Comparison of ENCODE assay signal across 12 cellular contexts in the genomic region with DNA sequence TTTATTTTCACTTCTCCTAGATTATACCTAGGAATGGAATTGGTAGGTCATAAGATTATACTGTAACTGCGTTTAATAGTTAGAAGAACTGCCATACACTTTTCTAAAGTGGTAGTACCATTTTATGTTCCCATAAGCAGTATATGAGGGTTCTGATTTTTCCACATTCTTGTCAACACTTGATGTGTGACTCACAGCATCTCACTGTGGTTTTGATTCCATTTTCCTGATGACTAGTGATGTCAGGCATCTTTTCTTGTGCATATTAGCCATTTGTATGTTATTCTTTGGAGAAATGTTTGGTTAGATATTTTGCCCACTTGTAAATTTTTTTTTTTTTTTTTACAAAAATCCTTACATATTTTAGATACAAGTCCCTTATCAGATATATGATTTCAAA. TPM values are rescaled to one million over a fixed set of nuclear protein-coding genes. Genes with fewer than 3 reads are reported as not detected.
DNase-seq lines count a peak whose midpoint lies in the region; ATAC-seq lines count a peak whose summit lies in the region.
"Had no signal": no experiment of that assay in that cellular context is flagged by ENCODE, and none has a peak within 500 bp of the region (broad histone marks: within the 10 kb centered on the region; RNA-seq: fewer than 3 reads in every experiment).

No MANE protein-coding gene starts in this region.

- H3K4me3 ChIP-seq in neuronal stem cell (ENCODE audit: low read length in 2 of 2) = no peak overlapping the region

- H3K9me3 Mint-ChIP-seq in activated naive CD8-positive, alpha-beta T cell treated with anti-CD3 and anti-CD28 coated beads, Interleukin-2, amount 50 U/mL, for 24 hours = no peaks in the 10 kb centered on the region
- H3K9me3 Mint-ChIP-seq: CD4-positive, alpha-beta memory T cell had no signal

- H3K23ac ChIP-seq in neuronal stem cell (ENCODE audit: low read depth, low read length, poor library complexity) = no peak overlapping the region

- no peak overlapping the region for H2BK12ac ChIP-seq in neuronal stem cell (ENCODE audit: low read length)

- H3K9ac ChIP-seq in neuronal stem cell (ENCODE audit: low read depth, low read length, poor library complexity) = no peak overlapping the region

- no peak for ATAC-seq in activated naive CD8-positive, alpha-beta T cell treated with anti-CD3 and anti-CD28 coated beads, Interleukin-2, amount 50 U/mL, for 24 hours
- ATAC-seq in HG02623 (IDR thresholded peaks at IDR 0.05; ENCODE audit: unreplicated experiment) = no peak
- no peak for ATAC-seq in stimulated activated naive CD8-positive, alpha-beta T cell treated with anti-CD3 and anti-CD28 coated beads, Interleukin-15, Interleukin-2, amounts not matched to agents 100 U/mL and 50 U/mL, for 24 hours

- H2BK120ac ChIP-seq in neuronal stem cell (ENCODE audit: low read depth, low read length) = no peak overlapping the region

- no peak overlapping the region for H3K18ac ChIP-seq in neuronal stem cell (ENCODE audit: low read length)

- no peak overlapping the region for H2BK15ac ChIP-seq in neuronal stem cell (ENCODE audit: low read length)

- H2AFZ ChIP-seq in neuronal stem cell (ENCODE audit: low read length) = no peak overlapping the region

- no peak overlapping the region for H2BK5ac ChIP-seq in neuronal stem cell (ENCODE audit: low read length)

- peak overlapping the region; percentile 89 for H3K4me3 Mint-ChIP-seq in activated naive CD8-positive, alpha-beta T cell treated with anti-CD3 and anti-CD28 coated beads, Interleukin-2, amount 50 U/mL, for 24 hours

- H4K91ac ChIP-seq in neuronal stem cell (ENCODE audit: low read depth, low read length, poor library complexity) = no peak overlapping the region

- H3K27me3 Mint-ChIP-seq in activated naive CD8-positive, alpha-beta T cell treated with anti-CD3 and anti-CD28 coated beads, Interleukin-2, amount 50 U/mL, for 24 hours = no peaks in the 10 kb centered on the region
- H3K27me3 Mint-ChIP-seq: CD4-positive, alpha-beta memory T cell had no signal

- H3K4me1 Mint-ChIP-seq in activated naive CD8-positive, alpha-beta T cell treated with anti-CD3 and anti-CD28 coated beads, Interleukin-2, amount 50 U/mL, for 24 hours = peaks cover 44% of the 10 kb centered on the region

- DNase-seq in AG08395 (ENCODE audit: low spot score) (peak; percentile 41), HPDE6-E6E7 (ENCODE audit: extremely low spot score) (peak; percentile 11), foreskin melanocyte (peak; percentile 42), neuronal stem cell (ENCODE audit: low spot score) (no peak), 8988T (no peak)
- DNase-seq in activated naive CD8-positive, alpha-beta T cell treated with anti-CD3 and anti-CD28 coated beads, Interleukin-2, amount 50 U/mL, for 24 hours = no peak
- DNase-seq in stimulated activated naive CD8-positive, alpha-beta T cell treated with anti-CD3 and anti-CD28 coated beads, Interleukin-15, Interleukin-2, amounts not matched to agents 100 U/mL and 50 U/mL, for 24 hours = no peak
- DNase-seq: caudate nucleus; CD4-positive, alpha-beta memory T cell; NCI-H2107; stimulated activated CD4-positive, alpha-beta T cell treated with anti-CD3 and anti-CD28 coated beads, Interleukin-4, amount 100 ng/mL, for 1 hour had no signal

- H3K27me3 ChIP-seq in neuronal stem cell (ENCODE audit: control insufficient read depth in 3 of 3, insufficient read depth in 3 of 3, low read depth in 1 of 3, low read length in 3 of 3) = no peaks in the 10 kb centered on the region

- WGBS in neuronal stem cell (ENCODE audit: extremely low coverage in 2 of 2, insufficient read length in 2 of 2, insufficient replicate concordance in 1 of 2), 2 donors = no CpG with 5 or more reads among the region's 1 CpG

- peaks cover 5 to 6% of the 10 kb centered on the region in 2 donors for H3K4me1 ChIP-seq in neuronal stem cell (ENCODE audit: control insufficient read depth in 2 of 2, insufficient read depth in 1 of 2, low read depth in 1 of 2, low read length in 2 of 2)

- no peak overlapping the region for H2AK5ac ChIP-seq in neuronal stem cell (ENCODE audit: low read depth, low read length)

- no peak overlapping the region for H3K4ac ChIP-seq in neuronal stem cell (ENCODE audit: low read length)

- H3K27ac ChIP-seq in neuronal stem cell (replicated peaks; ENCODE audit: low read length) = no peak overlapping the region

- H4K8ac ChIP-seq in neuronal stem cell (ENCODE audit: low read depth, low read length) = no peak overlapping the region

- peaks cover 58% of the 10 kb centered on the region for H3K36me3 Mint-ChIP-seq in activated naive CD8-positive, alpha-beta T cell treated with anti-CD3 and anti-CD28 coated beads, Interleukin-2, amount 50 U/mL, for 24 hours (ENCODE audit: low read depth)

- H3K27ac Mint-ChIP-seq in activated naive CD8-positive, alpha-beta T cell treated with anti-CD3 and anti-CD28 coated beads, Interleukin-2, amount 50 U/mL, for 24 hours = no peak overlapping the region

- H3K4me2 ChIP-seq in neuronal stem cell (ENCODE audit: insufficient read depth, low read length, poor library complexity, severe bottlenecking) = no peak overlapping the region

- H3K9me3 ChIP-seq in neuronal stem cell (replicated peaks in 1 of 2; ENCODE audit: control insufficient read depth in 2 of 2, insufficient read depth in 1 of 2, low read depth in 1 of 2, low read length in 2 of 2) = peaks cover 0 to 8% of the 10 kb centered on the region in 2 donors

- H3K79me1 ChIP-seq in neuronal stem cell (ENCODE audit: low read depth, low read length) = no peaks in the 10 kb centered on the region

- no peak overlapping the region for H3K14ac ChIP-seq in neuronal stem cell (ENCODE audit: low read length)

- peaks cover 14 to 59% of the 10 kb centered on the region in 2 donors for H3K36me3 ChIP-seq in neuronal stem cell (replicated peaks in 1 of 2; ENCODE audit: control insufficient read depth in 2 of 2, insufficient read depth in 2 of 2, low read length in 2 of 2)

RNA-seq across cellular contexts. Expression of a gene that starts 2.3 kb away (rescaled TPM):
- 17.8 TPM for polyA plus RNA-seq in neuronal stem cell (2013, experiment 1 of 2)
- polyA plus RNA-seq in neuronal stem cell (2013, experiment 2 of 2) = 18.9 TPM

RNA-seq across cellular contexts. Expression of a gene that starts 2.5 kb away (rescaled TPM):
- polyA plus RNA-seq in neuronal stem cell (2013, experiment 1 of 2) = 7.0 TPM
- 7.6 TPM for polyA plus RNA-seq in neuronal stem cell (2013, experiment 2 of 2)

Comparison
In these comparisons a context has a peak if more than half of its experiments do, and no peak if none do; other contexts are left out.
1. DNase-seq: peak in AG08395 (single experiment), HPDE6-E6E7 (single experiment) and foreskin melanocyte (single experiment); none in activated naive CD8-positive, alpha-beta T cell treated with anti-CD3 and anti-CD28 coated beads, Interleukin-2, amount 50 U/mL, for 24 hours (single experiment), neuronal stem cell (single experiment), 8988T (single experiment) and stimulated activated naive CD8-positive, alpha-beta T cell treated with anti-CD3 and anti-CD28 coated beads, Interleukin-15, Interleukin-2, amounts not matched to agents 100 U/mL and 50 U/mL, for 24 hours (single experiment).